ENCODE assay signal across 34 cellular contexts in genomic region chrX:11242704-11243103, GRCh38. TPM values are rescaled to one million over a fixed set of nuclear protein-coding genes. Genes with fewer than 3 reads are reported as not detected.
"Had no signal": no experiment of that assay in that cellular context is flagged by ENCODE, and none has a peak within 500 bp of the region (broad histone marks: within the 10 kb centered on the region; RNA-seq: fewer than 3 reads in every experiment).

No MANE protein-coding gene starts in this region.

- H3K4me1 ChIP-seq: heart left ventricle, left lung, neural progenitor cell, parathyroid adenoma, right atrium auricular region, spleen, testis had no signal

- H3K27ac Mint-ChIP-seq: endodermal cell; naive thymus-derived CD4-positive, alpha-beta T cell; nephron; neural progenitor cell; progenitor cell of endocrine pancreas; stimulated activated memory B cell treated with anti-CD40 and anti-IgM and Interleukin-4, amounts not matched to agents 10 μg/mL and 1 μg/mL and 100 μg/mL, for 72 hours; type B pancreatic cell had no signal

- H3K36me3 Mint-ChIP-seq: naive thymus-derived CD4-positive, alpha-beta T cell; neural progenitor cell; stimulated activated memory B cell treated with anti-CD40 and anti-IgM and Interleukin-4, amounts not matched to agents 10 μg/mL and 1 μg/mL and 100 μg/mL, for 72 hours; type B pancreatic cell had no signal

- H3K9me3 ChIP-seq: gastrocnemius medialis, heart left ventricle, left lung, right atrium auricular region, spleen, testis, tibial artery had no signal

- DNase-seq: dorsolateral prefrontal cortex; effector CD4-positive, alpha-beta T cell; endodermal cell; foreskin fibroblast; gastrocnemius medialis; heart left ventricle; left cardiac atrium; left lung; mesendoderm; midbrain; naive thymus-derived CD4-positive, alpha-beta T cell; spleen; stimulated activated CD4-positive, alpha-beta T cell treated with anti-CD3 and anti-CD28 coated beads, Interleukin-4, amount 100 ng/mL, for 4 hours; stimulated activated naive CD8-positive, alpha-beta T cell treated with anti-CD3 and anti-CD28 coated beads, Interleukin-15, Interleukin-2, amounts not matched to agents 100 U/mL and 50 U/mL, for 24 hours; substantia nigra; testis; tibial artery had no signal

- H3K36me3 ChIP-seq: gastrocnemius medialis, heart left ventricle, left lung, neural progenitor cell, right atrium auricular region, spleen, tibial artery had no signal

- ATAC-seq: gastrocnemius medialis; heart left ventricle; left cardiac atrium; left lung; naive thymus-derived CD4-positive, alpha-beta T cell; stimulated activated memory B cell treated with anti-CD40 and anti-IgM and Interleukin-4, amounts not matched to agents 10 μg/mL and 1 μg/mL and 100 μg/mL, for 72 hours; stimulated activated naive CD8-positive, alpha-beta T cell treated with anti-CD3 and anti-CD28 coated beads, Interleukin-15, Interleukin-2, amounts not matched to agents 100 U/mL and 50 U/mL, for 24 hours had no signal

- H3K27me3 ChIP-seq: gastrocnemius medialis, heart left ventricle, hepatocyte, left lung, neural progenitor cell, right atrium auricular region, spleen, testis, tibial artery had no signal

- H3K4me3 Mint-ChIP-seq: endodermal cell; naive thymus-derived CD4-positive, alpha-beta T cell; nephron; neural progenitor cell; stimulated activated memory B cell treated with anti-CD40 and anti-IgM and Interleukin-4, amounts not matched to agents 10 μg/mL and 1 μg/mL and 100 μg/mL, for 72 hours; type B pancreatic cell had no signal

- H3K9me3 Mint-ChIP-seq: nephron; neural progenitor cell; stimulated activated memory B cell treated with anti-CD40 and anti-IgM and Interleukin-4, amounts not matched to agents 10 μg/mL and 1 μg/mL and 100 μg/mL, for 72 hours had no signal

- H3K4me3 ChIP-seq: dorsolateral prefrontal cortex, gastrocnemius medialis, heart left ventricle, hepatocyte, left lung, neural progenitor cell, right atrium auricular region, skin epidermis, spleen, testis, tibial artery had no signal

- H3K27ac ChIP-seq: dorsolateral prefrontal cortex, heart left ventricle, hepatocyte, left lung, neural progenitor cell, parathyroid adenoma, right atrium auricular region, skin epidermis, spleen, testis, tibial artery had no signal

- H3K4me1 Mint-ChIP-seq: endodermal cell; naive thymus-derived CD4-positive, alpha-beta T cell; stimulated activated memory B cell treated with anti-CD40 and anti-IgM and Interleukin-4, amounts not matched to agents 10 μg/mL and 1 μg/mL and 100 μg/mL, for 72 hours had no signal

- H3K27me3 Mint-ChIP-seq: progenitor cell of endocrine pancreas; stimulated activated memory B cell treated with anti-CD40 and anti-IgM and Interleukin-4, amounts not matched to agents 10 μg/mL and 1 μg/mL and 100 μg/mL, for 72 hours; type B pancreatic cell had no signal

RNA-seq across cellular contexts. Expression of gene AMELX, which starts 50.5 kb away (rescaled TPM):
- total RNA-seq: cerebellum; dorsolateral prefrontal cortex; endodermal cell; endothelial cell of umbilical vein; gastrocnemius medialis; heart left ventricle; hepatocyte; kidney epithelial cell; left cardiac atrium; left lung; lower leg skin; lung microvascular endothelial cell; mucosa of gallbladder; naive thymus-derived CD4-positive, alpha-beta T cell; osteoblast; progenitor cell of endocrine pancreas; right atrium auricular region; spleen; testis; urinary bladder had no signal
